In genomic region chr6:84280639-84281038, GRCh38 we compare ENCODE assay signal across 24 cellular contexts.
"Had no signal": no experiment of that assay in that cellular context is flagged by ENCODE, and none has a peak within 500 bp of the region (broad histone marks: within the 10 kb centered on the region; RNA-seq: fewer than 3 reads in every experiment).

No MANE protein-coding gene starts in this region.

- H3K4me1 ChIP-seq: ascending aorta, body of pancreas had no signal

- H3K27me3 ChIP-seq: ascending aorta, body of pancreas, SJSA1 had no signal

- H3K9me3 ChIP-seq: ascending aorta, body of pancreas, SJSA1 had no signal

- H3K36me3 ChIP-seq: ascending aorta, SJSA1 had no signal

- ATAC-seq: activated CD4-positive, CD25-positive, alpha-beta regulatory T cell treated with anti-CD3 and anti-CD28 coated beads, Interleukin-2, amount 50 U/mL, for 24 hours; activated CD8-positive, alpha-beta T cell treated with anti-CD3 and anti-CD28 coated beads for 36 hours; activated T-cell treated with anti-CD3 and anti-CD28 coated beads, Interleukin-2, amount 50 U/mL, for 72 hours; body of pancreas; Panc1; Right ventricle myocardium inferior; SK-N-SH treated with all-trans-retinoic acid at 6 μM for 48 hours had no signal

- DNase-seq: activated CD4-positive, alpha-beta T cell treated with anti-CD3 and anti-CD28 coated beads for 4 hours; activated CD8-positive, alpha-beta memory T cell treated with anti-CD3 and anti-CD28 coated beads, Interleukin-2, amount 50 U/mL, for 4 hours; activated CD8-positive, alpha-beta T cell treated with anti-CD3 and anti-CD28 coated beads for 36 hours; activated gamma-delta T cell treated with Interleukin-2 at 50 U/mL for 16 hours; activated naive CD4-positive, alpha-beta T cell treated with anti-CD3 and anti-CD28 coated beads, Interleukin-2, amount 10 ng/mL, durations not matched to agents 7 days and 5 days; activated naive CD8-positive, alpha-beta T cell treated with anti-CD3 and anti-CD28 coated beads for 36 hours; activated T-cell treated with anti-CD3 and anti-CD28 coated beads, Interleukin-2, amount 50 U/mL, for 72 hours; body of pancreas; central memory CD4-positive, alpha-beta T cell; MM.1S; NCI-H1092; NCI-H1417; NCI-H1930; NCI-H2107; NCI-H2171 treated with DMSO at 0.1 percent for 48 hours; NCI-H526 treated with DMSO at 0.1 percent for 48 hours; NCI-H82; RPMI8226 had no signal

- H3K27ac ChIP-seq: ascending aorta, body of pancreas, SJSA1 had no signal

- H3K4me3 ChIP-seq: ascending aorta, body of pancreas, SJSA1 had no signal
